ENCODE assay signal across 8 cellular contexts in the genomic region with DNA sequence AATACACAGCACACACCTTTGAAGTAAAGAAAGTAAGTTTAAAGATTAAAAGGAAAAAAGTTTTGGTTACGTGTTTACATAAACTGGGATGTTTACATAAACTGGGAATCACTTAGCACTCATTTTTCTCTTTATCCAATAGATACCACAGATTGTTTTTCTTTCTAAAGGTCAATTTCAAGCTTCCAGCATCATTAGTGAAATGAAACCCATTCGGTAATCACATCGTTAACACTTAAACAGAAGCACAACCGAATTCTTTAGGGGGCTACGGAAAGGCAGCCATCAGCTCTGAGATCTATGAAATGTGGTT. TPM values are rescaled to one million over a fixed set of nuclear protein-coding genes. Genes with fewer than 3 reads are reported as not detected.
DNase-seq lines count a peak whose midpoint lies in the region; ATAC-seq and TF ChIP-seq lines count a peak whose summit lies in the region.

No MANE protein-coding gene starts in this region.

- H3K27me3 Mint-ChIP-seq in GM23338 (ENCODE audit: insufficient read depth, low read depth, poor library complexity) (peaks cover 8% of the 10 kb centered on the region), WTC11 (ENCODE audit: low read depth) (no peaks in the 10 kb centered on the region; the same call in 1 of the 2 replicates)

- H3K4me3 Mint-ChIP-seq in GM23338 (peak overlapping the region; percentile 88), WTC11 (peak overlapping the region; percentile 94)

- H3K36me3 ChIP-seq in GM23338 (ENCODE audit: insufficient read depth) (no peaks in the 10 kb centered on the region), gastrocnemius medialis (no peaks in the 10 kb centered on the region)

- H3K27me3 ChIP-seq in GM23338 (ENCODE audit: insufficient read depth) (peaks cover 14% of the 10 kb centered on the region; the same call in 1 of the 2 replicates), right cardiac atrium (ENCODE audit: control insufficient read depth, insufficient read depth) (no peaks in the 10 kb centered on the region), gastrocnemius medialis (peaks cover 6 to 23% (median 13%) of the 10 kb centered on the region in 3 donors)

- no peaks in the 10 kb centered on the region for H3K36me3 Mint-ChIP-seq in GM23338 (ENCODE audit: low read depth)
- no peaks in the 10 kb centered on the region for H3K36me3 Mint-ChIP-seq in WTC11

- WGBS in right cardiac atrium = 11% methylated on average over 5 of the region's 5 CpGs

- H3K27ac Mint-ChIP-seq in GM23338 (peak overlapping the region; percentile 53; the same call in 1 of the 2 replicates), WTC11 (peak overlapping the region; percentile 47; the same call in 1 of the 2 replicates)

- peak overlapping the region; percentile 81 for H3K4me3 ChIP-seq in GM23338
- peak overlapping the region; percentile 75 for H3K4me3 ChIP-seq in right cardiac atrium (ENCODE audit: low read length)
- peak overlapping the region; percentile 51 to 59 (median 56) for H3K4me3 ChIP-seq in gastrocnemius medialis

- peaks cover 28% of the 10 kb centered on the region for H3K4me1 ChIP-seq in GM23338 (ENCODE audit: insufficient read depth)
- no peaks in the 10 kb centered on the region for H3K4me1 ChIP-seq in right cardiac atrium (ENCODE audit: control insufficient read depth, insufficient read depth, low read length)
- peaks cover 0 to 5% of the 10 kb centered on the region in 2 donors for H3K4me1 ChIP-seq in gastrocnemius medialis

- in situ Hi-C loops in gastrocnemius medialis (cut with MboI; ENCODE audit: low sequenced_read_pairs in 4 of 4) = no loop called here

- H3K9me3 ChIP-seq in right cardiac atrium (ENCODE audit: control insufficient read depth, low read length) = no peaks in the 10 kb centered on the region
- H3K9me3 ChIP-seq in gastrocnemius medialis = no peaks in the 10 kb centered on the region

- H3K4me1 Mint-ChIP-seq in GM23338 (peaks cover 33% of the 10 kb centered on the region), WTC11 (peaks cover 34% of the 10 kb centered on the region)

- H4K20me1 ChIP-seq in GM23338 (replicated peaks; ENCODE audit: insufficient read depth) = no peaks in the 10 kb centered on the region

- H3F3A ChIP-seq in GM23338 (replicated peaks; ENCODE audit: low read depth) = no peaks in the 10 kb centered on the region

- no peaks in the 10 kb centered on the region for H3K9me3 Mint-ChIP-seq in GM23338
- no peaks in the 10 kb centered on the region for H3K9me3 Mint-ChIP-seq in WTC11

- POLR2A ChIA-PET in WTC11 (lab: Charles Lee) = no interaction called here

- no peaks in the 10 kb centered on the region for H3K9me2 ChIP-seq in GM23338 (ENCODE audit: insufficient read depth)

- ATAC-seq in GM23338 (no peak), WTC11 (peak; percentile 12), right cardiac atrium (no peak), gastrocnemius medialis (no peak), HG02588 (IDR thresholded peaks at IDR 0.05; ENCODE audit: unreplicated experiment) (no peak)

- peak overlapping the region; percentile 100 for H2AFZ ChIP-seq in GM23338

- DNase-seq in GM23338 (ENCODE audit: low spot score) (no peak), WTC11 (ENCODE audit: low spot score) (no peak), right cardiac atrium (no peak), gastrocnemius medialis (no peak), 8988T (no peak)
- no peak for DNase-seq in activated CD4-positive, alpha-beta T cell treated with anti-CD3 and anti-CD28 coated beads for 1 hour
- DNase-seq in activated CD4-positive, alpha-beta T cell treated with anti-CD3 and anti-CD28 coated beads for 48 hours = no peak

- CTCF ChIA-PET in WTC11 (lab: Charles Lee) = interaction anchor here (1.4 kb wide), 1 partner anchor 10 kb away, joined by 3 read pairs; no protein-coding TSS in a partner anchor

- peak overlapping the region; percentile 80 for H3K4me2 ChIP-seq in GM23338

- no peaks in the 10 kb centered on the region for H3K79me2 ChIP-seq in GM23338 (replicated peaks; ENCODE audit: insufficient read depth)

- no peak overlapping the region for H3K27ac ChIP-seq in GM23338 (ENCODE audit: low read depth)
- H3K27ac ChIP-seq in right cardiac atrium (ENCODE audit: low read length) = no peak overlapping the region
- no peak overlapping the region for H3K27ac ChIP-seq in gastrocnemius medialis

- no peak for TF ChIP-seq POLR2A in gastrocnemius medialis (IDR thresholded peaks at IDR 0.05)

- intact Hi-C loops in right cardiac atrium (cut with DNase I) (no loop called here), gastrocnemius medialis (cut with DNase I; ENCODE audit: low total_unique reads) (no loop called here)

- TF ChIP-seq CTCF in GM23338 (conservative IDR thresholded peaks at IDR 0.05; ENCODE audit: low read depth in 2 of 2) = no peak
- TF ChIP-seq CTCF in WTC11 (IDR thresholded peaks at IDR 0.05) = no peak
- no peak for TF ChIP-seq CTCF in gastrocnemius medialis (IDR thresholded peaks at IDR 0.05 in 4 of 5, conservative IDR thresholded peaks at IDR 0.05 in 1 of 5)

TF ChIP-seq in GM23338, 12 proteins besides CTCF, POLR2A, EP300 and RAD21 (continues in another document):
- TF ChIP-seq ZNF331 (CRISPR knock-in tag; IDR thresholded peaks at IDR 0.05; ENCODE audit: low read depth) = no peak
- TF ChIP-seq NANOG (IDR thresholded peaks at IDR 0.05; ENCODE audit: borderline replicate concordance) = no peak
- TF ChIP-seq EZH2 (IDR thresholded peaks at IDR 0.05; ENCODE audit: low read depth, unreplicated experiment) = no peak
- TF ChIP-seq, protein P1, sequence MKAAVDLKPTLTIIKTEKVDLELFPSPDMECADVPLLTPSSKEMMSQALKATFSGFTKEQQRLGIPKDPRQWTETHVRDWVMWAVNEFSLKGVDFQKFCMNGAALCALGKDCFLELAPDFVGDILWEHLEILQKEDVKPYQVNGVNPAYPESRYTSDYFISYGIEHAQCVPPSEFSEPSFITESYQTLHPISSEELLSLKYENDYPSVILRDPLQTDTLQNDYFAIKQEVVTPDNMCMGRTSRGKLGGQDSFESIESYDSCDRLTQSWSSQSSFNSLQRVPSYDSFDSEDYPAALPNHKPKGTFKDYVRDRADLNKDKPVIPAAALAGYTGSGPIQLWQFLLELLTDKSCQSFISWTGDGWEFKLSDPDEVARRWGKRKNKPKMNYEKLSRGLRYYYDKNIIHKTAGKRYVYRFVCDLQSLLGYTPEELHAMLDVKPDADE (IDR thresholded peaks at IDR 0.05) = no peak
- no peak for TF ChIP-seq EZH2phosphoT487 (IDR thresholded peaks at IDR 0.05; ENCODE audit: unreplicated experiment)
- TF ChIP-seq ZNF114 (CRISPR knock-in tag; IDR thresholded peaks at IDR 0.05) = no peak

TF ChIP-seq in WTC11, 78 proteins besides CTCF, POLR2A, EP300 and RAD21 (continues in another document):
- TF ChIP-seq NFE2L1 (CRISPR knock-in tag; IDR thresholded peaks at IDR 0.05) (no peak), ATF2 (CRISPR knock-in tag; IDR thresholded peaks at IDR 0.05; ENCODE audit: borderline replicate concordance, low read depth) (no peak), HMGA2 (CRISPR knock-in tag; IDR thresholded peaks at IDR 0.05) (no peak), TEAD1 (CRISPR knock-in tag; IDR thresholded peaks at IDR 0.05) (no peak), ZBTB43 (CRISPR knock-in tag; IDR thresholded peaks at IDR 0.05) (no peak), ZNF416 (CRISPR knock-in tag; IDR thresholded peaks at IDR 0.05) (no peak)
- TF ChIP-seq, protein P2, sequence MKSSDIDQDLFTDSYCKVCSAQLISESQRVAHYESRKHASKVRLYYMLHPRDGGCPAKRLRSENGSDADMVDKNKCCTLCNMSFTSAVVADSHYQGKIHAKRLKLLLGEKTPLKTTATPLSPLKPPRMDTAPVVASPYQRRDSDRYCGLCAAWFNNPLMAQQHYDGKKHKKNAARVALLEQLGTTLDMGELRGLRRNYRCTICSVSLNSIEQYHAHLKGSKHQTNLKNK (CRISPR knock-in tag; IDR thresholded peaks at IDR 0.05) = no peak
- TF ChIP-seq, protein P3, sequence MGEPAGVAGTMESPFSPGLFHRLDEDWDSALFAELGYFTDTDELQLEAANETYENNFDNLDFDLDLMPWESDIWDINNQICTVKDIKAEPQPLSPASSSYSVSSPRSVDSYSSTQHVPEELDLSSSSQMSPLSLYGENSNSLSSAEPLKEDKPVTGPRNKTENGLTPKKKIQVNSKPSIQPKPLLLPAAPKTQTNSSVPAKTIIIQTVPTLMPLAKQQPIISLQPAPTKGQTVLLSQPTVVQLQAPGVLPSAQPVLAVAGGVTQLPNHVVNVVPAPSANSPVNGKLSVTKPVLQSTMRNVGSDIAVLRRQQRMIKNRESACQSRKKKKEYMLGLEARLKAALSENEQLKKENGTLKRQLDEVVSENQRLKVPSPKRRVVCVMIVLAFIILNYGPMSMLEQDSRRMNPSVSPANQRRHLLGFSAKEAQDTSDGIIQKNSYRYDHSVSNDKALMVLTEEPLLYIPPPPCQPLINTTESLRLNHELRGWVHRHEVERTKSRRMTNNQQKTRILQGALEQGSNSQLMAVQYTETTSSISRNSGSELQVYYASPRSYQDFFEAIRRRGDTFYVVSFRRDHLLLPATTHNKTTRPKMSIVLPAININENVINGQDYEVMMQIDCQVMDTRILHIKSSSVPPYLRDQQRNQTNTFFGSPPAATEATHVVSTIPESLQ (CRISPR knock-in tag; IDR thresholded peaks at IDR 0.05) = no peak

RNA-seq across cellular contexts. Expression of gene ODAD2, which starts 1.1 kb away (rescaled TPM):
- 2.1 and 6.5 TPM in 2 replicates for total RNA-seq in GM23338 (2014; rRNA removed; shearing (Covaris generic))
- polyA plus RNA-seq in GM23338 (2016; fragmentation: Nextera tagmentation; extraction: Ambion mirVana) (2.6 and 3.4 TPM in 2 replicates), right cardiac atrium (0.05 TPM)
- total RNA-seq in WTC11 (2021) (4.1 to 4.3 TPM (median 4.1 TPM) in 3 replicates), right cardiac atrium (under 1 TPM in 2 of 4 donors, not detected in 2; 0.11 to 0.29 TPM), gastrocnemius medialis (not detected)
